ENCODE assay signal across 1 cellular context in the genomic region with DNA sequence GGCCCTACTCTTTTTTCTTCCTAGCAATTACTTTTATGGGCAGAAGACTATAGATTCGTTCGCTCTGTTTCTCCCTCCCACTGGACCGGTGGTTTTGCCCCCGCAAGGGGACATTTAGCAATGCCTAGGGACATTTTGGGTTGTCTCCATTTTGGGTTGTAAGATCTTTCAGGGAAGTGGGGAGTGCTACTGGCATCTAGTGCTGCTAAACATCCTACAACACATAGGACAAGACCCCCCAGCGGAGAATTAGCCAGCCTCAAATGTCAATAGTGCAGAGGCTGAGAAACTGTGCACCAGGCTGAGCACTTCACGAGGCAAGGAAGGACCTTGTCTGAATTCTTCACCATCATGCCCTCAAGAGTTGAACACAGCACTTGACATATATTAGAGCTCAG.
TF ChIP-seq lines count a peak whose summit lies in the region.

No MANE protein-coding gene starts in this region.

TF ChIP-seq in H1, 55 proteins besides CTCF, POLR2A, EP300 and RAD21 (continued from another document):
- no peak for TF ChIP-seq POLR2AphosphoS5 (IDR thresholded peaks at IDR 0.05; ENCODE audit: low read depth, low read length)
- TF ChIP-seq JUND (IDR thresholded peaks at IDR 0.05; ENCODE audit: low read length), result no peak
- no peak for TF ChIP-seq CHD7 (IDR thresholded peaks at IDR 0.05; ENCODE audit: insufficient replicate concordance, low read length)
